Comparison of ENCODE assay signal across 14 cellular contexts in the genomic region with DNA sequence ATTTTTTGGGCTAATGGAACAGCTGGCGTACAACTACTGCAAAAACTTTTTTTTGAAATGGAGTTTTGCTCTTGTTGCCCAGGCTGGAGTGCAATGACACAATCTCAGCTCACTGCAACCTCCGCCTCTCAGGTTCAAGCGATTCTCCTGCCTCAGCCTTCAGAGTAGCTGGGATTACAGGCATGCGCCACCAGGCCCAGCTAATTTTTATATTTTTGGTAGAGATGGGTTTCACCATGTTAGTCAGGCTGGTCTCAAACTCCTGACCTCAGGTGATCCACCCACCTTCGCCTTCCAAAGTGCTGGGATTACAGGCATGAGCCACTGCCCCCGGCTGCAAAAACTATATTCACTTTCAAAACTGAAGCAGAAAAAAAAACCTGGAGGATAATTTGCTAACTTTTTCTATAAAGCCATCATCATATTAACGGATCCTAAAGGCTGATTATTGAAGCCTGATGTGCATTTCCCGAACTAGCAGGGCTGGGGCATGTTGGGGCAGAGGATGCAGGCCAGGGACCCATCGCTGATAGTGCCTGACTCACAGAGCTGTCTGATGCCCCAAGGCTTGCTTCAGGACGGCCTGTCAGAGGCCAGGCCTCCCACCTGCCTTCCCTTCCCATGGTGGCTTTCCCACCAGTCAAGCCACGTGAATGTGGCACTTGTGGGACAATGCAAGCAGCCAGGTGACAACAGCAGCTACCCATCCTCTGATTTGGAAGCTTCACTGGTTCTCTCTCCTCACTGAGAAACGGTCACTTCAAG. TPM values are rescaled to one million over a fixed set of nuclear protein-coding genes. Genes with fewer than 3 reads are reported as not detected.
DNase-seq lines count a peak whose midpoint lies in the region; ATAC-seq, FAIRE-seq and TF ChIP-seq lines count a peak whose summit lies in the region.
"Not testable (repeated sequence)": the region's sequence is repeated elsewhere in the genome, so short reads cannot be mapped to it uniquely, and the experiment has no call there.
"Had no signal": no experiment of that assay in that cellular context is flagged by ENCODE, and none has a peak within 500 bp of the region (broad histone marks: within the 10 kb centered on the region; RNA-seq: fewer than 3 reads in every experiment).

No MANE protein-coding gene starts in this region.

- H3K4me1 ChIP-seq in Loucy (ENCODE audit: insufficient read depth, low read length, poor library complexity, severe bottlenecking) (peaks cover 20% of the 10 kb centered on the region), right cardiac atrium (ENCODE audit: control insufficient read depth, insufficient read depth, low read length) (peaks cover 13% of the 10 kb centered on the region)
- H3K4me1 ChIP-seq in neuronal stem cell (ENCODE audit: control insufficient read depth in 2 of 2, insufficient read depth in 1 of 2, low read depth in 1 of 2, low read length in 2 of 2): not testable (repeated sequence)

- H3K36me3 Mint-ChIP-seq in activated CD4-positive, alpha-beta memory T cell treated with anti-CD3 and anti-CD28 coated beads for 36 hours: peaks cover 74% of the 10 kb centered on the region
- H3K36me3 Mint-ChIP-seq in activated T-helper 2 cell treated with anti-CD3 and anti-CD28 coated beads, Interferon-gamma antibody, Interleukin-2, Interleukin-4, amounts not matched to agents 10 μg/mL and 5 μg/mL and 100 μg/mL, durations not matched to agents 14 hours and 24 hours and 36 hours (ENCODE audit: low read depth): peaks cover 85% of the 10 kb centered on the region

- H3K18ac ChIP-seq in neuronal stem cell (ENCODE audit: low read length): not testable (repeated sequence)

- not testable (repeated sequence) for H3K9me3 Mint-ChIP-seq in activated CD4-positive, alpha-beta memory T cell treated with anti-CD3 and anti-CD28 coated beads for 36 hours; activated T-helper 2 cell treated with anti-CD3 and anti-CD28 coated beads, Interferon-gamma antibody, Interleukin-2, Interleukin-4, amounts not matched to agents 10 μg/mL and 5 μg/mL and 100 μg/mL, durations not matched to agents 14 hours and 24 hours and 36 hours

- H3K9me3 ChIP-seq in Loucy (ENCODE audit: insufficient read depth, low read depth, low read length); right cardiac atrium (ENCODE audit: control insufficient read depth, low read length); neuronal stem cell (replicated peaks in 1 of 2; ENCODE audit: control insufficient read depth in 2 of 2, insufficient read depth in 1 of 2, low read depth in 1 of 2, low read length in 2 of 2): not testable (repeated sequence)

- H4K20me1 ChIP-seq in Loucy (ENCODE audit: insufficient read depth, low read length, poor library complexity, severe bottlenecking): peaks cover 66% of the 10 kb centered on the region

- POLR2A ChIA-PET in activated CD4-positive, alpha-beta memory T cell treated with anti-CD3 and anti-CD28 coated beads for 36 hours (lab: Charles Lee): interaction anchor here (1.0 to 15.2 kb wide), 9 partner anchors 8 to 74 kb away, joined by 3 to 361 read pairs (median 21); no protein-coding TSS in a partner anchor

- not testable (repeated sequence) for H3F3A ChIP-seq in Loucy (ENCODE audit: low read depth)

- intact Hi-C loops in activated CD4-positive, alpha-beta memory T cell treated with anti-CD3 and anti-CD28 coated beads for 36 hours (cut with micrococcal nuclease); activated T-helper 2 cell treated with anti-CD3 and anti-CD28 coated beads, Interferon-gamma antibody, Interleukin-2, Interleukin-4, amounts not matched to agents 10 μg/mL and 5 μg/mL and 100 μg/mL, durations not matched to agents 14 hours and 24 hours and 36 hours (cut with micrococcal nuclease): not testable (repeated sequence)
- intact Hi-C loops in right cardiac atrium (cut with DNase I): loop anchor here in 1 of 4 donors (10.0 kb wide), 1 partner anchor 60 kb away; no protein-coding TSS in a partner anchor

- H4K8ac ChIP-seq in neuronal stem cell (ENCODE audit: low read depth, low read length): not testable (repeated sequence)

- not testable (repeated sequence) for H2BK5ac ChIP-seq in neuronal stem cell (ENCODE audit: low read length)

- H3K27ac Mint-ChIP-seq in activated CD4-positive, alpha-beta memory T cell treated with anti-CD3 and anti-CD28 coated beads for 36 hours: peak overlapping the region; percentile 96
- H3K27ac Mint-ChIP-seq in activated T-helper 2 cell treated with anti-CD3 and anti-CD28 coated beads, Interferon-gamma antibody, Interleukin-2, Interleukin-4, amounts not matched to agents 10 μg/mL and 5 μg/mL and 100 μg/mL, durations not matched to agents 14 hours and 24 hours and 36 hours: peak overlapping the region; percentile 46

- H3K36me3 ChIP-seq in Loucy (ENCODE audit: insufficient read depth, low read length) (peaks cover 64% of the 10 kb centered on the region; the same call in 1 of the 2 replicates), bronchial epithelial cell (ENCODE audit: control insufficient read depth, insufficient read depth, low read length) (peaks cover 22% of the 10 kb centered on the region), neuronal stem cell (replicated peaks in 1 of 2; ENCODE audit: control insufficient read depth in 2 of 2, insufficient read depth in 2 of 2, low read length in 2 of 2) (peaks cover 5 to 47% of the 10 kb centered on the region in 2 donors)

- H3K79me1 ChIP-seq in neuronal stem cell (ENCODE audit: low read depth, low read length): not testable (repeated sequence)

- peak overlapping the region; percentile 10 for H3K27ac ChIP-seq in right cardiac atrium (ENCODE audit: low read length)
- not testable (repeated sequence) for H3K27ac ChIP-seq in neuronal stem cell (replicated peaks; ENCODE audit: low read length)

- not testable (repeated sequence) for H2BK15ac ChIP-seq in neuronal stem cell (ENCODE audit: low read length)

- not testable (repeated sequence) for H4K91ac ChIP-seq in neuronal stem cell (ENCODE audit: low read depth, low read length, poor library complexity)

- not testable (repeated sequence) for H2AK5ac ChIP-seq in neuronal stem cell (ENCODE audit: low read depth, low read length)

- H2AFZ ChIP-seq in Loucy (ENCODE audit: low read length); neuronal stem cell (ENCODE audit: low read length): not testable (repeated sequence)

- FAIRE-seq in bronchial epithelial cell (lab: Jason Lieb, UNC): not testable (repeated sequence)

- not testable (repeated sequence) for H3K27me3 Mint-ChIP-seq in activated CD4-positive, alpha-beta memory T cell treated with anti-CD3 and anti-CD28 coated beads for 36 hours; activated T-helper 2 cell treated with anti-CD3 and anti-CD28 coated beads, Interferon-gamma antibody, Interleukin-2, Interleukin-4, amounts not matched to agents 10 μg/mL and 5 μg/mL and 100 μg/mL, durations not matched to agents 14 hours and 24 hours and 36 hours (ENCODE audit: low read depth)

- not testable (repeated sequence) for DNase-seq in activated CD4-positive, alpha-beta memory T cell treated with anti-CD3 and anti-CD28 coated beads for 36 hours; activated T-helper 2 cell treated with anti-CD3 and anti-CD28 coated beads, Interferon-gamma antibody, Interleukin-2, Interleukin-4, amounts not matched to agents 10 μg/mL and 5 μg/mL and 100 μg/mL, durations not matched to agents 14 hours and 24 hours and 36 hours (ENCODE audit: low spot score); right cardiac atrium; neuronal stem cell (ENCODE audit: low spot score)
- peak; percentile 85 for DNase-seq in bronchial epithelial cell (ENCODE audit: low read depth)
- peak; percentile 5 for DNase-seq in stimulated activated naive CD8-positive, alpha-beta T cell treated with anti-CD3 and anti-CD28 coated beads, Interleukin-15, Interleukin-2, amounts not matched to agents 100 U/mL and 50 U/mL, for 24 hours

- CTCF ChIA-PET in activated CD4-positive, alpha-beta memory T cell treated with anti-CD3 and anti-CD28 coated beads for 36 hours (lab: Charles Lee): interaction anchor here (0.7 to 1.8 kb wide), 5 partner anchors 11 to 65 kb away, joined by 3 to 5 read pairs (median 5); no protein-coding TSS in a partner anchor

- H3K4me3 Mint-ChIP-seq in activated CD4-positive, alpha-beta memory T cell treated with anti-CD3 and anti-CD28 coated beads for 36 hours: peak overlapping the region; percentile 93
- H3K4me3 Mint-ChIP-seq in activated T-helper 2 cell treated with anti-CD3 and anti-CD28 coated beads, Interferon-gamma antibody, Interleukin-2, Interleukin-4, amounts not matched to agents 10 μg/mL and 5 μg/mL and 100 μg/mL, durations not matched to agents 14 hours and 24 hours and 36 hours (ENCODE audit: low read depth): peak overlapping the region; percentile 95

- H3K4ac ChIP-seq in neuronal stem cell (ENCODE audit: low read length): not testable (repeated sequence)

- ATAC-seq in right cardiac atrium; stimulated activated naive CD8-positive, alpha-beta T cell treated with anti-CD3 and anti-CD28 coated beads, Interleukin-15, Interleukin-2, amounts not matched to agents 100 U/mL and 50 U/mL, for 24 hours: not testable (repeated sequence)

- not testable (repeated sequence) for H3K27me3 ChIP-seq in Loucy (ENCODE audit: insufficient read depth, low read length, poor library complexity, severe bottlenecking); bronchial epithelial cell (ENCODE audit: control insufficient read depth, insufficient read depth, low read length); right cardiac atrium (ENCODE audit: control insufficient read depth, insufficient read depth)
- peaks cover 0 to 11% (median 3%) of the 10 kb centered on the region in 3 experiments for H3K27me3 ChIP-seq in neuronal stem cell (ENCODE audit: control insufficient read depth in 3 of 3, insufficient read depth in 3 of 3, low read depth in 1 of 3, low read length in 3 of 3)

- H2BK120ac ChIP-seq in neuronal stem cell (ENCODE audit: low read depth, low read length): not testable (repeated sequence)

- peak overlapping the region; percentile 98 for H3K4me2 ChIP-seq in Loucy (ENCODE audit: low read depth, low read length, poor library complexity, severe bottlenecking)
- H3K4me2 ChIP-seq in neuronal stem cell (ENCODE audit: insufficient read depth, low read length, poor library complexity, severe bottlenecking): not testable (repeated sequence)

- H3K4me3 ChIP-seq in Loucy (ENCODE audit: low read length, poor library complexity, severe bottlenecking): peak overlapping the region; percentile 96
- H3K4me3 ChIP-seq in bronchial epithelial cell (ENCODE audit: low read depth, low read length); right cardiac atrium (ENCODE audit: low read length); neuronal stem cell (ENCODE audit: low read length in 2 of 2): not testable (repeated sequence)

- not testable (repeated sequence) for TF ChIP-seq CTCF in Loucy (conservative IDR thresholded peaks at IDR 0.05; ENCODE audit: low read length); bronchial epithelial cell (IDR thresholded peaks at IDR 0.05; ENCODE audit: insufficient read depth, low read length, severe bottlenecking)

- 80% methylated on average over 12 of the region's 12 CpGs for WGBS in right cardiac atrium
- WGBS in neuronal stem cell (ENCODE audit: extremely low coverage in 2 of 2, insufficient read length in 2 of 2, insufficient replicate concordance in 1 of 2), 2 donors: no CpG with 5 or more reads among the region's 12 CpGs

- peak overlapping the region; percentile 85 for H3K9ac ChIP-seq in Loucy (ENCODE audit: low read depth, low read length, poor library complexity, severe bottlenecking)
- H3K9ac ChIP-seq in neuronal stem cell (ENCODE audit: low read depth, low read length, poor library complexity): peak overlapping the region; percentile 24

- H2BK12ac ChIP-seq in neuronal stem cell (ENCODE audit: low read length): not testable (repeated sequence)

- H3K4me1 Mint-ChIP-seq in activated CD4-positive, alpha-beta memory T cell treated with anti-CD3 and anti-CD28 coated beads for 36 hours (ENCODE audit: low read depth): peaks cover 63% of the 10 kb centered on the region
- H3K4me1 Mint-ChIP-seq in activated T-helper 2 cell treated with anti-CD3 and anti-CD28 coated beads, Interferon-gamma antibody, Interleukin-2, Interleukin-4, amounts not matched to agents 10 μg/mL and 5 μg/mL and 100 μg/mL, durations not matched to agents 14 hours and 24 hours and 36 hours (ENCODE audit: low read depth): peaks cover 55% of the 10 kb centered on the region

- not testable (repeated sequence) for H3K9me2 ChIP-seq in Loucy (replicated peaks; ENCODE audit: low read depth, low read length)

- peak overlapping the region; percentile 26 for H3K23ac ChIP-seq in neuronal stem cell (ENCODE audit: low read depth, low read length, poor library complexity)

- H3K14ac ChIP-seq in neuronal stem cell (ENCODE audit: low read length): not testable (repeated sequence)

- peaks cover 71% of the 10 kb centered on the region for H3K79me2 ChIP-seq in Loucy (ENCODE audit: insufficient read depth, low read length)

RNA-seq across cellular contexts. Expression of gene IRF1, which starts 5.5 kb away (rescaled TPM):
- 100 to 1,000 TPM; 104 to 106 TPM for total RNA-seq in activated CD4-positive, alpha-beta memory T cell treated with anti-CD3 and anti-CD28 coated beads for 36 hours
- 155 TPM in 2 replicates for total RNA-seq in activated T-helper 2 cell treated with anti-CD3 and anti-CD28 coated beads, Interferon-gamma antibody, Interleukin-2, Interleukin-4, amounts not matched to agents 10 μg/mL and 5 μg/mL and 100 μg/mL, durations not matched to agents 14 hours and 24 hours and 36 hours
- 2.9 and 7.4 TPM in 2 replicates for total RNA-seq in bronchial epithelial cell
- 10 to 100 TPM in 3 of 4 donors, 1 to 10 TPM in 1; 9.4 to 17.9 (median 13.8) TPM for total RNA-seq in right cardiac atrium
- 11.7 TPM for polyA plus RNA-seq in right cardiac atrium
- polyA plus RNA-seq in neuronal stem cell (2013, experiment 1 of 2): 1.4 TPM
- 1.5 TPM for polyA plus RNA-seq in neuronal stem cell (2013, experiment 2 of 2)

RNA-seq across cellular contexts. Expression of gene IL5, which starts 58.3 kb away (rescaled TPM):
- total RNA-seq in activated CD4-positive, alpha-beta memory T cell treated with anti-CD3 and anti-CD28 coated beads for 36 hours: 1 to 10 TPM; 4.1 to 5.0 TPM
- total RNA-seq in activated T-helper 2 cell treated with anti-CD3 and anti-CD28 coated beads, Interferon-gamma antibody, Interleukin-2, Interleukin-4, amounts not matched to agents 10 μg/mL and 5 μg/mL and 100 μg/mL, durations not matched to agents 14 hours and 24 hours and 36 hours: 100.0 and 113 TPM in 2 replicates
- not detected in 2 replicates for total RNA-seq in bronchial epithelial cell
- not detected for total RNA-seq in right cardiac atrium
- polyA plus RNA-seq in right cardiac atrium: not detected
- not detected for polyA plus RNA-seq in neuronal stem cell (2013, experiment 1 of 2)
- not detected for polyA plus RNA-seq in neuronal stem cell (2013, experiment 2 of 2)
- total RNA-seq: cardiac muscle cell, dermis microvascular lymphatic vessel endothelial cell, frontal cortex, kidney, psoas muscle, thoracic aorta had no signal
- polyA plus RNA-seq: cardiac muscle cell, neural cell, psoas muscle had no signal

Comparison
In these comparisons a context has a peak if more than half of its experiments do, and no peak if none do; other contexts are left out.
1. RNA of gene IL5, which starts 58.3 kb away (total RNA-seq): 100.0 to 113 TPM in activated T-helper 2 cell treated with anti-CD3 and anti-CD28 coated beads, Interferon-gamma antibody, Interleukin-2, Interleukin-4, amounts not matched to agents 10 μg/mL and 5 μg/mL and 100 μg/mL, durations not matched to agents 14 hours and 24 hours and 36 hours; 4.1 to 5.0 TPM in activated CD4-positive, alpha-beta memory T cell treated with anti-CD3 and anti-CD28 coated beads for 36 hours, not detected in bronchial epithelial cell and not detected in right cardiac atrium; every median in the first group is over 10 times any median in the second.